In genomic region chr11:65121447-65121864, GRCh38 we compare ENCODE assay signal across 8 cellular contexts. TPM values are rescaled to one million over a fixed set of nuclear protein-coding genes. Genes with fewer than 3 reads are reported as not detected.
DNase-seq lines count a peak whose midpoint lies in the region; ATAC-seq, FAIRE-seq and TF ChIP-seq lines count a peak whose summit lies in the region.

No MANE protein-coding gene starts in this region.

- H4K20me1 ChIP-seq in OCI-LY3 (ENCODE audit: insufficient read depth, low read length), result no peaks in the 10 kb centered on the region

- peaks cover 11 to 19% of the 10 kb centered on the region in 2 donors for H3K36me3 Mint-ChIP-seq in naive B cell

- no peaks in the 10 kb centered on the region for H3K9me3 Mint-ChIP-seq in naive B cell

- H3K27me3 ChIP-seq in OCI-LY3 (ENCODE audit: low read depth, low read length), result no peaks in the 10 kb centered on the region

- H3K4me1 ChIP-seq in OCI-LY3 (ENCODE audit: low read length), result peaks cover 28% of the 10 kb centered on the region

- peaks cover 32 to 73% (median 59%) of the 10 kb centered on the region in 3 donors for H3K4me1 Mint-ChIP-seq in naive B cell

- H3K79me2 ChIP-seq in OCI-LY3 (ENCODE audit: low read length), result peaks cover 70% of the 10 kb centered on the region

- no peak overlapping the region for H2AFZ ChIP-seq in OCI-LY3 (ENCODE audit: low read depth, low read length)

- H3K27ac Mint-ChIP-seq in naive B cell, result peak overlapping the region; percentile 98 to 100 (median 99)

- no peak for TF ChIP-seq CTCF in OCI-LY3 (IDR thresholded peaks at IDR 0.05; ENCODE audit: low read depth, low read length)
- TF ChIP-seq CTCF in D721Med (IDR thresholded peaks at IDR 0.05; ENCODE audit: insufficient read depth, missing control alignments), result no peak

- peak overlapping the region; percentile 95 for H3K4me3 ChIP-seq in OCI-LY3 (ENCODE audit: low read length)

- peaks cover 43% of the 10 kb centered on the region for H3K36me3 ChIP-seq in OCI-LY3 (replicated peaks; ENCODE audit: low read depth, low read length)

- peak overlapping the region; percentile 61 for H3K27ac ChIP-seq in OCI-LY3 (ENCODE audit: low read length)

- peak; percentile 38 for DNase-seq in ELF-1 (ENCODE audit: low read depth, low spot score)
- peak; percentile 37 for DNase-seq in dermis blood vessel endothelial cell
- DNase-seq in naive B cell, result no peak
- no peak for DNase-seq in D721Med (ENCODE audit: insufficient read length, low spot score)
- no peak for DNase-seq in COLO829 (ENCODE audit: low spot score)
- no peak for DNase-seq in T1000 (lab: John Stamatoyannopoulos, UW)
- DNase-seq in DMS79 treated with DMSO at 0.1 percent for 48 hours (lab: John Stamatoyannopoulos, UW), result no peak

- ATAC-seq in naive B cell (ENCODE audit: low read depth in 2 of 2), result no peak

- FAIRE-seq in D721Med (lab: Jason Lieb, UNC), result no peak

- no peaks in the 10 kb centered on the region for H3K9me3 ChIP-seq in OCI-LY3 (ENCODE audit: insufficient read depth, low read length)

- no peaks in the 10 kb centered on the region for H3K27me3 Mint-ChIP-seq in naive B cell

- H3K4me3 Mint-ChIP-seq in naive B cell, result peak overlapping the region; percentile 93 to 100 (median 100)

- H3K9ac ChIP-seq in OCI-LY3 (ENCODE audit: low read length), result peak overlapping the region; percentile 93

- H3K4me2 ChIP-seq in OCI-LY3 (ENCODE audit: low read length), result peak overlapping the region; percentile 91

RNA-seq across cellular contexts. Expression of gene FAU, which starts 0.5 kb away (rescaled TPM):
- total RNA-seq in dermis blood vessel endothelial cell, result 180 and 316 TPM in 2 replicates
- 1,000 to 10,000 TPM; 1,024 to 1,586 (median 1,385) TPM for polyA plus RNA-seq in naive B cell (ENCODE audit: low read depth in 6 of 6)

RNA-seq across cellular contexts. Expression of gene MRPL49, which starts 0.7 kb away (rescaled TPM):
- 51.8 and 59.2 TPM in 2 replicates for total RNA-seq in dermis blood vessel endothelial cell
- polyA plus RNA-seq in naive B cell (ENCODE audit: low read depth in 6 of 6), result 100 to 1,000 TPM in 3 of 6 donors, 10 to 100 TPM in 3; 68.8 to 111 (median 102) TPM

RNA-seq across cellular contexts. Expression of gene ZNHIT2, which starts 4.0 kb away (rescaled TPM):
- total RNA-seq in dermis blood vessel endothelial cell, result 8.1 and 13.1 TPM in 2 replicates
- polyA plus RNA-seq in naive B cell (ENCODE audit: low read depth in 6 of 6), result 10 to 100 TPM in 4 of 6 donors, 1 to 10 TPM in 2; 6.3 to 16.5 (median 14.1) TPM

RNA-seq across cellular contexts. Expression of gene TM7SF2, which starts 9.8 kb away (rescaled TPM):
- 25.7 and 31.4 TPM in 2 replicates for total RNA-seq in dermis blood vessel endothelial cell
- 10 to 100 TPM; 11.6 to 18.4 (median 15.0) TPM for polyA plus RNA-seq in naive B cell (ENCODE audit: low read depth in 6 of 6)

RNA-seq across cellular contexts. Expression of gene SYVN1, which starts 12.9 kb away (rescaled TPM):
- total RNA-seq in dermis blood vessel endothelial cell, result 19.2 and 28.2 TPM in 2 replicates
- 10 to 100 TPM; 21.4 to 86.9 (median 43.5) TPM for polyA plus RNA-seq in naive B cell (ENCODE audit: low read depth in 6 of 6)

Comparison
In these comparisons a context has a peak if more than half of its experiments do, and no peak if none do; other contexts are left out.
1. DNase-seq: peak in ELF-1 (single experiment) and dermis blood vessel endothelial cell (single experiment); none in naive B cell (single experiment), D721Med (single experiment), COLO829 (single experiment), T1000 (single experiment) and DMS79 treated with DMSO at 0.1 percent for 48 hours (single experiment).